In genomic region chr9:28249424-28249823, GRCh38 we compare ENCODE assay signal across 31 cellular contexts.
"Had no signal": no experiment of that assay in that cellular context is flagged by ENCODE, and none has a peak within 500 bp of the region (broad histone marks: within the 10 kb centered on the region; RNA-seq: fewer than 3 reads in every experiment).

No MANE protein-coding gene starts in this region.

- H3K4me1 ChIP-seq: ascending aorta, Peyer's patch, SJSA1 had no signal

- H3K27me3 Mint-ChIP-seq: activated B cell treated with CpG ODN at 0.5 μM for 24 hours; activated CD4-positive, alpha-beta memory T cell treated with anti-CD3 and anti-CD28 coated beads for 36 hours; activated naive CD8-positive, alpha-beta T cell treated with anti-CD3 and anti-CD28 coated beads, Interleukin-2, amount 10 ng/mL, durations not matched to agents 7 days and 5 days; T-cell; T-helper 17 cell had no signal

- ATAC-seq: K562, SK-N-SH treated with all-trans-retinoic acid at 6 μM for 48 hours, T-cell, T-helper 17 cell had no signal

- H3K4me3 Mint-ChIP-seq: activated B cell treated with CpG ODN at 0.5 μM for 24 hours; activated CD4-positive, alpha-beta memory T cell treated with anti-CD3 and anti-CD28 coated beads for 36 hours; activated naive CD8-positive, alpha-beta T cell treated with anti-CD3 and anti-CD28 coated beads, Interleukin-2, amount 10 ng/mL, durations not matched to agents 7 days and 5 days; T-cell; T-helper 17 cell had no signal

- H3K36me3 ChIP-seq: ascending aorta, Peyer's patch, SJSA1 had no signal

- H3K4me3 ChIP-seq: ascending aorta, K562, Peyer's patch, SJSA1 had no signal

- H3K27me3 ChIP-seq: ascending aorta, Peyer's patch, SJSA1 had no signal

- FAIRE-seq: K562 had no signal

- H3K27ac ChIP-seq: ascending aorta, Peyer's patch, SJSA1, VCaP had no signal

- DNase-seq: activated B cell treated with CpG ODN at 0.5 μM for 24 hours; activated CD4-positive, alpha-beta memory T cell treated with anti-CD3 and anti-CD28 coated beads for 36 hours; activated CD4-positive, alpha-beta T cell treated with anti-CD3 and anti-CD28 coated beads for 4 hours; activated CD4-positive, alpha-beta T cell treated with anti-CD3 and anti-CD28 coated beads, Interleukin-2, amount 50 U/mL, for 1 hour; activated CD4-positive, CD25-positive, alpha-beta regulatory T cell treated with anti-CD3 and anti-CD28 coated beads, Interleukin-2, amount 50 U/mL, for 72 hours; activated CD8-positive, alpha-beta memory T cell treated with anti-CD3 and anti-CD28 coated beads, Interleukin-2, amount 50 U/mL, for 4 hours; activated effector memory CD4-positive, alpha-beta T cell treated with anti-CD3 and anti-CD28 coated beads, Interleukin-2, amount 50 U/mL, for 16 hours; activated naive CD4-positive, alpha-beta T cell; activated naive CD4-positive, alpha-beta T cell treated with anti-CD3 and anti-CD28 coated beads, Interleukin-2, amount 50 U/mL, for 16 hours; activated naive CD8-positive, alpha-beta T cell treated with anti-CD3 and anti-CD28 coated beads, Interleukin-2, amount 10 ng/mL, durations not matched to agents 7 days and 5 days; activated T-cell treated with anti-CD3 and anti-CD28 coated beads for 4 hours; activated T-cell treated with anti-CD3 and anti-CD28 coated beads, Interleukin-2, amount 50 U/mL, for 48 hours; amygdala; NCI-H1105; NCI-H1417 treated with DMSO at 0.1 percent for 48 hours; NCI-H187 treated with DMSO at 0.1 percent for 48 hours; NCI-H2081; NCI-H345; NCI-H524 treated with DMSO at 0.1 percent for 48 hours; NCI-H748 treated with DMSO at 0.1 percent for 48 hours; NK-92 treated with Interleukin-12 subunit alpha and Interleukin-12 subunit beta, amount 100 ng/mL, for 24 hours; Peyer's patch; RPMI8226; SHP77 treated with DMSO at 0.1 percent for 48 hours; T-cell; T-helper 17 cell had no signal

- H3K9me3 ChIP-seq: ascending aorta, Peyer's patch, SJSA1 had no signal

- H3K36me3 Mint-ChIP-seq: activated CD4-positive, alpha-beta memory T cell treated with anti-CD3 and anti-CD28 coated beads for 36 hours; activated naive CD8-positive, alpha-beta T cell treated with anti-CD3 and anti-CD28 coated beads, Interleukin-2, amount 10 ng/mL, durations not matched to agents 7 days and 5 days; T-cell had no signal

- H3K9me3 Mint-ChIP-seq: activated naive CD8-positive, alpha-beta T cell treated with anti-CD3 and anti-CD28 coated beads, Interleukin-2, amount 10 ng/mL, durations not matched to agents 7 days and 5 days had no signal

- H3K27ac Mint-ChIP-seq: activated B cell treated with CpG ODN at 0.5 μM for 24 hours; activated CD4-positive, alpha-beta memory T cell treated with anti-CD3 and anti-CD28 coated beads for 36 hours; activated naive CD8-positive, alpha-beta T cell treated with anti-CD3 and anti-CD28 coated beads, Interleukin-2, amount 10 ng/mL, durations not matched to agents 7 days and 5 days; T-cell; T-helper 17 cell had no signal

- H3K4me1 Mint-ChIP-seq: activated B cell treated with CpG ODN at 0.5 μM for 24 hours; activated naive CD8-positive, alpha-beta T cell treated with anti-CD3 and anti-CD28 coated beads, Interleukin-2, amount 10 ng/mL, durations not matched to agents 7 days and 5 days; T-cell; T-helper 17 cell had no signal
